16 cellular contexts compared by ENCODE assay signal in the genomic region with DNA sequence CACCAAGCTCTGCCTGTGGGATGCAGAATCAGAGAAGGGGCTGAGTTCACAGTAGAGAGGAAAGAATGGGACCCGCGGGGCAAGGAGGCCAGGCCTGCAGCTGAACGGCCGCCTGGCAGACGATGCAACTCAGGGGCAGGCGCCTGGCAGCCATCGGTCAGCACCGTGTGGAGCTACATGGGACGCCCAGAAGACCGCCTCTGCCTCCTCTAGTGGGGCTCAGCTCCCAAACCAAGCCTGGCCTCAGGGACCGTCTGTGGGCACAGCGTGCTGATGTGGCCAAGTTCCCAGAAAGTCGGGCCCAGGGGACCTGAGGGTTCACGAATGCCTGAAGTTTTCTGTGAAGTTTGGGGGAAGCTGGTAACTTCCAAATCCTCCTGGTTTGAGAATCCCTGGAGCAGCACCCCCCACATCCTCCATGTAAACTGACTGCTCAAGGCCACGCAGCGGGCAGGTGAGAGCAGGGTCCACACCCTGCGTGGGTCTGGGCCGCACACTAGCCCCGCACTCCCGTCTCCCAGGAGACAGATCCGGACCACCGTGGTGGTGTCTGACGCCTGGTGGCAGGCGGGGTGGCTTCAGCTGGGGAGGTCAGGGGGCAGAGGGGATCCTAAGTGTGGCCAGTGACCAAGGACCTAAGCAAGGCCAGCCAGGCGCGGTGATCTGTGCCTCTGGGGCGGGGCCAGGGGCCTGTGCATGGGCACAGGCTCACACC. TPM values are rescaled to one million over a fixed set of nuclear protein-coding genes. Genes with fewer than 3 reads are reported as not detected.
"Had no signal": no experiment of that assay in that cellular context is flagged by ENCODE, and none has a peak within 500 bp of the region (broad histone marks: within the 10 kb centered on the region; RNA-seq: fewer than 3 reads in every experiment).

No MANE protein-coding gene starts in this region.

- H3K4me1 ChIP-seq: pancreas had no signal

- H3K36me3 ChIP-seq: pancreas had no signal

- H3K4me3 Mint-ChIP-seq: activated B cell treated with CpG ODN at 0.5 μM for 24 hours; activated CD8-positive, alpha-beta memory T cell treated with anti-CD3 and anti-CD28 coated beads, Interleukin-2, amount 10 ng/mL, durations not matched to agents 7 days and 5 days; activated naive CD8-positive, alpha-beta T cell; activated T-cell treated with anti-CD3 and anti-CD28 coated beads, Interleukin-2, amount 50 U/mL, for 24 hours; naive thymus-derived CD8-positive, alpha-beta T cell had no signal

- FAIRE-seq: endothelial cell of umbilical vein, keratinocyte, pancreas, urothelium cell line had no signal

- ATAC-seq: activated CD8-positive, alpha-beta memory T cell treated with anti-CD3 and anti-CD28 coated beads, Interleukin-2, amount 10 ng/mL, durations not matched to agents 7 days and 5 days; mucosa of descending colon; naive thymus-derived CD8-positive, alpha-beta T cell; pancreas had no signal

- H3K27me3 Mint-ChIP-seq: activated CD8-positive, alpha-beta memory T cell treated with anti-CD3 and anti-CD28 coated beads, Interleukin-2, amount 10 ng/mL, durations not matched to agents 7 days and 5 days; activated naive CD8-positive, alpha-beta T cell; activated T-cell treated with anti-CD3 and anti-CD28 coated beads, Interleukin-2, amount 50 U/mL, for 24 hours had no signal

- H3K36me3 Mint-ChIP-seq: activated CD8-positive, alpha-beta memory T cell treated with anti-CD3 and anti-CD28 coated beads, Interleukin-2, amount 10 ng/mL, durations not matched to agents 7 days and 5 days; activated naive CD8-positive, alpha-beta T cell; naive thymus-derived CD8-positive, alpha-beta T cell had no signal

- H3K9me3 ChIP-seq: mucosa of descending colon, pancreas had no signal

- DNase-seq: activated B cell treated with CpG ODN at 0.5 μM for 24 hours; activated CD8-positive, alpha-beta memory T cell treated with anti-CD3 and anti-CD28 coated beads, Interleukin-2, amount 10 ng/mL, durations not matched to agents 7 days and 5 days; activated gamma-delta T cell; anterior cingulate cortex; foreskin melanocyte; naive thymus-derived CD8-positive, alpha-beta T cell; T-helper 1 cell had no signal

- H3K27ac Mint-ChIP-seq: activated B cell treated with CpG ODN at 0.5 μM for 24 hours; activated CD8-positive, alpha-beta memory T cell treated with anti-CD3 and anti-CD28 coated beads, Interleukin-2, amount 10 ng/mL, durations not matched to agents 7 days and 5 days; activated naive CD8-positive, alpha-beta T cell; activated T-cell treated with anti-CD3 and anti-CD28 coated beads, Interleukin-2, amount 50 U/mL, for 24 hours; naive thymus-derived CD8-positive, alpha-beta T cell had no signal

- H3K9me3 Mint-ChIP-seq: activated B cell treated with CpG ODN at 0.5 μM for 24 hours; activated T-cell treated with anti-CD3 and anti-CD28 coated beads, Interleukin-2, amount 50 U/mL, for 24 hours; naive thymus-derived CD8-positive, alpha-beta T cell had no signal

- H3K27ac ChIP-seq: pancreas had no signal

- H3K4me3 ChIP-seq: lung, mucosa of descending colon, pancreas, skin epidermis had no signal

- H3K4me1 Mint-ChIP-seq: activated B cell treated with CpG ODN at 0.5 μM for 24 hours; activated CD8-positive, alpha-beta memory T cell treated with anti-CD3 and anti-CD28 coated beads, Interleukin-2, amount 10 ng/mL, durations not matched to agents 7 days and 5 days had no signal

- H3K27me3 ChIP-seq: pancreas had no signal

RNA-seq across cellular contexts. Expression of a gene that starts 14.6 kb away (rescaled TPM):
- polyA plus RNA-seq: naive thymus-derived CD8-positive, alpha-beta T cell had no signal
